21 cellular contexts compared by ENCODE assay signal in the genomic region with DNA sequence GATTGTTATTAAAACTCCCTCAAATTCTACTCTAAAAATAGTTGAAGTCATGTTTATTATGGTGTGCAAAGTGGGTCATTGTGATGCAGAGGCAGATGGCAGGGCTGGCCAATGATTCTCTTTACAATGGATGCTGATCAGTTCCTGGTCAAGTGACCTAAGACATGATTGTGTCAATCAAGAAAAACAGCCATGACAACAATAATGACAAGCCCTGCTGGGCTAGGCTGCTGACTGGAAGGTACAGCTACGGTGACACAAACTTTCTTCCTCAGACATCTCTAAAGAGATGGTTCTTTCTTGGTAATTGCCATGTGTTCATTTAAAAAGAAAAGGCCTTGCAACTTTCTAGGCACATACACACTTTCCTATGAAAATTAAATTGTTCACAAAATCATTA. TPM values are rescaled to one million over a fixed set of nuclear protein-coding genes. Genes with fewer than 3 reads are reported as not detected.
DNase-seq lines count a peak whose midpoint lies in the region; TF ChIP-seq lines count a peak whose summit lies in the region.
"Had no signal": no experiment of that assay in that cellular context is flagged by ENCODE, and none has a peak within 500 bp of the region (broad histone marks: within the 10 kb centered on the region; RNA-seq: fewer than 3 reads in every experiment).

No MANE protein-coding gene starts in this region.

- no peak overlapping the region for H3K18ac ChIP-seq in H9 (ENCODE audit: insufficient read length, low read depth, low read length)

- H3K23ac ChIP-seq in H9 (ENCODE audit: insufficient read length, low read depth, low read length): no peak overlapping the region

- H2BK12ac ChIP-seq in H9 (ENCODE audit: insufficient read length, low read depth, low read length): no peak overlapping the region

- H2AK5ac ChIP-seq in H9 (ENCODE audit: insufficient read length, low read length): no peak overlapping the region

- H3K4ac ChIP-seq in H9 (ENCODE audit: low read depth, low read length): no peak overlapping the region

- peaks cover 34 to 43% of the 10 kb centered on the region in 2 experiments for H3K4me1 Mint-ChIP-seq in H9
- no peaks in the 10 kb centered on the region for H3K4me1 Mint-ChIP-seq in activated T-helper 2 cell treated with anti-CD3 and anti-CD28 coated beads, Interferon-gamma antibody, Interleukin-2, Interleukin-4, amounts not matched to agents 10 μg/mL and 5 μg/mL and 100 μg/mL, durations not matched to agents 14 hours and 24 hours and 36 hours (ENCODE audit: low read depth)
- H3K4me1 Mint-ChIP-seq in neural progenitor cell: peaks cover 9% of the 10 kb centered on the region
- H3K4me1 Mint-ChIP-seq: CD4-positive, CD25-positive, alpha-beta regulatory T cell; IgD-negative memory B cell had no signal

- H3K4me3 Mint-ChIP-seq in H9 (no peak overlapping the region), neural progenitor cell (no peak overlapping the region)
- H3K4me3 Mint-ChIP-seq in activated T-helper 2 cell treated with anti-CD3 and anti-CD28 coated beads, Interferon-gamma antibody, Interleukin-2, Interleukin-4, amounts not matched to agents 10 μg/mL and 5 μg/mL and 100 μg/mL, durations not matched to agents 14 hours and 24 hours and 36 hours (ENCODE audit: low read depth): no peak overlapping the region
- H3K4me3 Mint-ChIP-seq: CD4-positive, CD25-positive, alpha-beta regulatory T cell; IgD-negative memory B cell had no signal

- H3K27ac ChIP-seq in H9 (ENCODE audit: insufficient read length, low read depth, low read length) (no peak overlapping the region), cingulate gyrus (ENCODE audit: low read depth, low read length) (peak overlapping the region; percentile 66), temporal lobe (ENCODE audit: low read depth, low read length) (peak overlapping the region; percentile 74), neural progenitor cell (no peak overlapping the region)
- H3K27ac ChIP-seq: A549 had no signal

- H3K4me3 ChIP-seq in neural progenitor cell: no peak overlapping the region
- H3K4me3 ChIP-seq: A549 had no signal

- no CpG with 5 or more reads among the region's 1 CpG for WGBS in H9 (ENCODE audit: extremely low coverage, insufficient read length, low lambda C conversion rate)

- no peak overlapping the region for H2BK20ac ChIP-seq in H9 (ENCODE audit: low read depth, low read length, poor library complexity, severe bottlenecking)

- H3K9ac ChIP-seq in H9 (ENCODE audit: extremely low read depth, insufficient read length, low read length) (no peak overlapping the region), neural progenitor cell (no peak overlapping the region)

- H3K27me3 Mint-ChIP-seq in H9 (ENCODE audit: low read depth) (peaks cover 13% of the 10 kb centered on the region), neural progenitor cell (ENCODE audit: insufficient read depth, low read depth) (peaks cover 34% of the 10 kb centered on the region)
- H3K27me3 Mint-ChIP-seq in activated T-helper 2 cell treated with anti-CD3 and anti-CD28 coated beads, Interferon-gamma antibody, Interleukin-2, Interleukin-4, amounts not matched to agents 10 μg/mL and 5 μg/mL and 100 μg/mL, durations not matched to agents 14 hours and 24 hours and 36 hours (ENCODE audit: low read depth): peaks cover 46% of the 10 kb centered on the region

- H3K36me3 ChIP-seq in neural progenitor cell: no peaks in the 10 kb centered on the region

- in situ Hi-C loops in KBM-7 (cut with MboI; ENCODE audit: low pct_unique_long_range_greater_than_20kb, low sequenced_read_pairs): loop anchor here (25.0 kb wide), 1 partner anchor 102 kb away; no protein-coding TSS in a partner anchor

- no peak overlapping the region for H2BK15ac ChIP-seq in H9 (ENCODE audit: low read depth, low read length)

- no peaks in the 10 kb centered on the region for H3K9me3 ChIP-seq in H9 (ENCODE audit: control insufficient read depth, low read depth, low read length)
- no peaks in the 10 kb centered on the region for H3K9me3 ChIP-seq in neural progenitor cell (ENCODE audit: low read depth)
- H3K9me3 ChIP-seq: A549 had no signal

- no peak overlapping the region for H3K14ac ChIP-seq in H9 (ENCODE audit: insufficient read depth, low read length)

- H3K4me1 ChIP-seq in H9 (ENCODE audit: insufficient read depth, low read length) (peaks cover 5% of the 10 kb centered on the region; the same call in 1 of the 2 replicates), neural progenitor cell (peaks cover 2% of the 10 kb centered on the region)
- H3K4me1 ChIP-seq: A549 had no signal

- peak overlapping the region; percentile 26 for H3K4me2 ChIP-seq in H9 (ENCODE audit: insufficient read depth, insufficient read length, low read length)
- no peak overlapping the region for H3K4me2 ChIP-seq in neural progenitor cell
- H3K4me2 ChIP-seq: A549 had no signal

- no peak overlapping the region for H4K91ac ChIP-seq in H9 (ENCODE audit: insufficient read length, low read depth, low read length)

- H3K79me1 ChIP-seq in H9 (ENCODE audit: insufficient read depth, low read depth, low read length, poor library complexity, severe bottlenecking): no peaks in the 10 kb centered on the region

- H3F3A ChIP-seq in neural progenitor cell (ENCODE audit: low read depth): peaks cover 10% of the 10 kb centered on the region

- H3K27me3 ChIP-seq in H9 (ENCODE audit: insufficient read depth, low read length): peaks cover 2% of the 10 kb centered on the region; the same call in 1 of the 2 replicates
- peaks cover 41% of the 10 kb centered on the region for H3K27me3 ChIP-seq in neural progenitor cell

- peaks cover 4 to 12% (median 12%) of the 10 kb centered on the region in 3 experiments; a peak in 5 of 7 replicates for H3K36me3 Mint-ChIP-seq in H9 (ENCODE audit: insufficient read depth in 1 of 3, low read depth in 3 of 3)
- no peaks in the 10 kb centered on the region for H3K36me3 Mint-ChIP-seq in activated T-helper 2 cell treated with anti-CD3 and anti-CD28 coated beads, Interferon-gamma antibody, Interleukin-2, Interleukin-4, amounts not matched to agents 10 μg/mL and 5 μg/mL and 100 μg/mL, durations not matched to agents 14 hours and 24 hours and 36 hours (ENCODE audit: low read depth)
- no peaks in the 10 kb centered on the region for H3K36me3 Mint-ChIP-seq in neural progenitor cell
- H3K36me3 Mint-ChIP-seq: CD4-positive, CD25-positive, alpha-beta regulatory T cell; IgD-negative memory B cell had no signal

- peaks cover 6% of the 10 kb centered on the region for H3K23me2 ChIP-seq in H9 (ENCODE audit: insufficient read length, low read depth, low read length, poor library complexity, severe bottlenecking)

- H3K27ac Mint-ChIP-seq in H9: no peak overlapping the region
- H3K27ac Mint-ChIP-seq in activated T-helper 2 cell treated with anti-CD3 and anti-CD28 coated beads, Interferon-gamma antibody, Interleukin-2, Interleukin-4, amounts not matched to agents 10 μg/mL and 5 μg/mL and 100 μg/mL, durations not matched to agents 14 hours and 24 hours and 36 hours: no peak overlapping the region
- H3K27ac Mint-ChIP-seq in neural progenitor cell: no peak overlapping the region
- H3K27ac Mint-ChIP-seq: CD4-positive, CD25-positive, alpha-beta regulatory T cell; IgD-negative memory B cell had no signal

- DNase-seq in H9: no peak
- peak; percentile 64 for DNase-seq in medulla oblongata (ENCODE audit: extremely low spot score)
- DNase-seq in KBM-7: no peak
- no peak for DNase-seq in activated T-helper 2 cell treated with anti-CD3 and anti-CD28 coated beads, Interferon-gamma antibody, Interleukin-2, Interleukin-4, amounts not matched to agents 10 μg/mL and 5 μg/mL and 100 μg/mL, durations not matched to agents 14 hours and 24 hours and 36 hours (ENCODE audit: low spot score)
- DNase-seq in neural progenitor cell (ENCODE audit: low spot score): no peak
- DNase-seq: CD4-positive, CD25-positive, alpha-beta regulatory T cell; DMS79; Karpas-422; NCI-H1092; NCI-H1436 treated with DMSO at 0.1 percent for 48 hours; NCI-H1930; NCI-H2227 treated with DMSO at 0.1 percent for 48 hours; NCI-H510A; NCI-H774; NK-92 treated with Interleukin-12 subunit alpha and Interleukin-12 subunit beta, amount 100 ng/mL, for 24 hours; SIG-M5 had no signal

- no peak overlapping the region for H2BK5ac ChIP-seq in H9 (ENCODE audit: insufficient read length, low read length)

- H2BK120ac ChIP-seq in H9 (ENCODE audit: low read depth, low read length, poor library complexity, severe bottlenecking): no peak overlapping the region

- H3T11ph ChIP-seq in H9 (ENCODE audit: low read length): no peak overlapping the region

- no peak overlapping the region for H3K56ac ChIP-seq in H9 (ENCODE audit: insufficient read length, low read depth, low read length)

- intact Hi-C loops in activated T-helper 2 cell treated with anti-CD3 and anti-CD28 coated beads, Interferon-gamma antibody, Interleukin-2, Interleukin-4, amounts not matched to agents 10 μg/mL and 5 μg/mL and 100 μg/mL, durations not matched to agents 14 hours and 24 hours and 36 hours (cut with micrococcal nuclease): no loop called here

- H4K5ac ChIP-seq in H9 (ENCODE audit: insufficient read length, low read depth, low read length): no peak overlapping the region

- H3K79me2 ChIP-seq in H9 (ENCODE audit: insufficient read depth, low read length) (no peaks in the 10 kb centered on the region), neural progenitor cell (ENCODE audit: low read depth) (no peaks in the 10 kb centered on the region)

- H2AFZ ChIP-seq in H9 (ENCODE audit: low read length): no peak overlapping the region
- no peak overlapping the region for H2AFZ ChIP-seq in neural progenitor cell (replicated peaks)

- TF ChIP-seq CTCF in H9 (conservative IDR thresholded peaks at IDR 0.05) (no peak), neural progenitor cell (IDR thresholded peaks at IDR 0.05) (no peak)

- H4K20me1 ChIP-seq in H9 (ENCODE audit: control insufficient read depth, insufficient read depth, insufficient read length) (no peaks in the 10 kb centered on the region), neural progenitor cell (ENCODE audit: low read depth) (peaks cover 5% of the 10 kb centered on the region)

- H4K8ac ChIP-seq in H9 (replicated peaks; ENCODE audit: insufficient read length, low read depth, low read length): no peak overlapping the region

- H3K9me3 Mint-ChIP-seq in H9 (no peaks in the 10 kb centered on the region; a peak in 1 of 5 replicates), neural progenitor cell (no peaks in the 10 kb centered on the region)
- H3K9me3 Mint-ChIP-seq in activated T-helper 2 cell treated with anti-CD3 and anti-CD28 coated beads, Interferon-gamma antibody, Interleukin-2, Interleukin-4, amounts not matched to agents 10 μg/mL and 5 μg/mL and 100 μg/mL, durations not matched to agents 14 hours and 24 hours and 36 hours: no peaks in the 10 kb centered on the region
- H3K9me3 Mint-ChIP-seq: IgD-negative memory B cell had no signal

RNA-seq across cellular contexts. Expression of gene SLC24A2, which starts 3.6 kb away (rescaled TPM):
- total RNA-seq in H9 (2021) (5.0 and 6.2 TPM in 2 replicates), temporal lobe (7.6 TPM), neural progenitor cell (ENCODE audit: low replicate concordance) (0.43 and 0.46 TPM in 2 replicates)
- not detected in 2 replicates for total RNA-seq in activated T-helper 2 cell treated with anti-CD3 and anti-CD28 coated beads, Interferon-gamma antibody, Interleukin-2, Interleukin-4, amounts not matched to agents 10 μg/mL and 5 μg/mL and 100 μg/mL, durations not matched to agents 14 hours and 24 hours and 36 hours
- total RNA-seq: MCF 10A had no signal

Comparison
In these comparisons a context has a peak if more than half of its experiments do, and no peak if none do; other contexts are left out.
1. H3K27ac ChIP-seq: peak in cingulate gyrus (single experiment) and temporal lobe (single experiment); none in H9 (single experiment) and neural progenitor cell (single experiment).